In the genomic region with DNA sequence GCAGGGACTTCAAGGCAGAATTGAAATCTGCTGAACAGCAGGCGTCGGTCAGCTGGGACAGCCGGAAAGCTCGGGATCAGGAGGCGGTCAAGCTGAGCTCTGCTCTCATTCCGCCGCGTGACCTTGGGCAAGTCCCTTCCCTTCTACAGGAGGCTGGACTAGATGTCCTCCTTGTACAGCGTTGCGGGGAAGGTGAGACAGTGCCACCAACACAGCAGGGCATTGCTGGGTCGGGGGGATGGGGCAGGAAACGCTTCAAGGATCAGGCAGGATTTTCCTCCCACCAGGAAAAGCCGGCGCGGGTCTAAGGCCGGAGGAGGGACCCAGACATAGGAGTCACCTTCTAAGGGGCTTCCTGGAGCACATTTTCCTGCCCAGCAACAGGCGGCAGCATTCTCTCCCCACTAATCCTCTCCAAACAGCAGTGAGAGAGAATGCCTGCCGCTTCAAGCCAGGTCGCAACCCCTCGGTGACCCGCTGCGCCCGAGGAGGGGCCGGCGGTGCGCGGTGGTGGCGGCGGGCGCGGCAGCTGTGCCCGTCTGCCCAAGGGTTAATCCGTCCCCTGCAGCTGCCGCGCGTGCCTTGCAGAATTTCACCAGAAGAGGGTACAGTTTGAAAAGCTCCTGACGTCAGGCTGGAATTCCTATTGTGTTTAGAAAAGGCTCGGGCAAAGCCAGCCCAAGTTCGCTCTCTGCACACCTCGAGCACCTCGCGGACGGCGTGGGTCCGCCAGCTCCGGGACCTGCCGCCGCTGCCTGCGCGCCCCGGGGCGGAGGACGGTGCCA, we compare ENCODE assay signal across 8 cellular contexts. TPM values are rescaled to one million over a fixed set of nuclear protein-coding genes. Genes with fewer than 3 reads are reported as not detected.
DNase-seq lines count a peak whose midpoint lies in the region; ATAC-seq and TF ChIP-seq lines count a peak whose summit lies in the region.

KCNF1 (plus strand) TSS at position 644 of the 785 bp plus-strand sequence. CDS start 493 bp downstream, outside the sequence.

- no peak within 1 kb of the TSS for H2BK120ac ChIP-seq in neuronal stem cell (ENCODE audit: low read depth, low read length)

- H3K4me3 ChIP-seq in AG10803 (ENCODE audit: low read length) (peak within 1 kb of the TSS; percentile 24), SJSA1 (peak within 1 kb of the TSS; percentile 38), fibroblast of villous mesenchyme (ENCODE audit: low read depth, low read length) (peak within 1 kb of the TSS; percentile 18), neuronal stem cell (ENCODE audit: low read length in 2 of 2) (peak within 1 kb of the TSS; percentile 35 to 79)

- WGBS in neuronal stem cell (ENCODE audit: extremely low coverage in 2 of 2, insufficient read length in 2 of 2, insufficient replicate concordance in 1 of 2), 2 donors = no CpG with 5 or more reads among the region's 53 CpGs

- no peak within 1 kb of the TSS for H2AK5ac ChIP-seq in neuronal stem cell (ENCODE audit: low read depth, low read length)

- H3K14ac ChIP-seq in neuronal stem cell (ENCODE audit: low read length) = no peak within 1 kb of the TSS

- no peak within 1 kb of the TSS for H4K91ac ChIP-seq in neuronal stem cell (ENCODE audit: low read depth, low read length, poor library complexity)

- peak; percentile 43 for TF ChIP-seq RAD21 in Ishikawa (IDR thresholded peaks at IDR 0.05; ENCODE audit: low read depth)

- H4K8ac ChIP-seq in neuronal stem cell (ENCODE audit: low read depth, low read length) = no peak within 1 kb of the TSS

- peak within 1 kb of the TSS; percentile 20 for H2BK15ac ChIP-seq in neuronal stem cell (ENCODE audit: low read length)

- peaks cover 13% of the 10 kb centered on the region for H3K4me1 ChIP-seq in SJSA1 (replicated peaks)
- peaks cover 9 to 11% of the 10 kb centered on the region in 2 donors for H3K4me1 ChIP-seq in neuronal stem cell (ENCODE audit: control insufficient read depth in 2 of 2, insufficient read depth in 1 of 2, low read depth in 1 of 2, low read length in 2 of 2)

- H3K79me1 ChIP-seq in neuronal stem cell (ENCODE audit: low read depth, low read length) = no peaks in the 10 kb centered on the region

- peak within 1 kb of the TSS; percentile 57 for H2BK5ac ChIP-seq in neuronal stem cell (ENCODE audit: low read length)

- peak within 1 kb of the TSS; percentile 91 for H3K18ac ChIP-seq in neuronal stem cell (ENCODE audit: low read length)

- no peak for ATAC-seq in GM19023 (IDR thresholded peaks at IDR 0.05; ENCODE audit: unreplicated experiment)
- no peak for ATAC-seq in HG03520 (IDR thresholded peaks at IDR 0.05; ENCODE audit: unreplicated experiment)
- ATAC-seq in GM21786 (IDR thresholded peaks at IDR 0.05; ENCODE audit: unreplicated experiment) = no peak

- H3K23ac ChIP-seq in neuronal stem cell (ENCODE audit: low read depth, low read length, poor library complexity) = peak within 1 kb of the TSS; percentile 90

- H3K36me3 ChIP-seq in SJSA1 = no peaks in the 10 kb centered on the region
- no peaks in the 10 kb centered on the region for H3K36me3 ChIP-seq in neuronal stem cell (replicated peaks in 1 of 2; ENCODE audit: control insufficient read depth in 2 of 2, insufficient read depth in 2 of 2, low read length in 2 of 2)

- peak; percentile 42 for TF ChIP-seq CTCF in AG10803 (conservative IDR thresholded peaks at IDR 0.05; ENCODE audit: low read length)
- TF ChIP-seq CTCF in fibroblast of villous mesenchyme (IDR thresholded peaks at IDR 0.05; ENCODE audit: insufficient read depth, low read depth, low read length) = peak; percentile 29

- H3K27ac ChIP-seq in SJSA1 (no peak within 1 kb of the TSS), neuronal stem cell (replicated peaks; ENCODE audit: low read length) (no peak within 1 kb of the TSS)

- peak within 1 kb of the TSS; percentile 96 for H3K4me2 ChIP-seq in neuronal stem cell (ENCODE audit: insufficient read depth, low read length, poor library complexity, severe bottlenecking)

- peak within 1 kb of the TSS; percentile 82 for H2BK12ac ChIP-seq in neuronal stem cell (ENCODE audit: low read length)

- peak within 1 kb of the TSS; percentile 79 for H3K9ac ChIP-seq in neuronal stem cell (ENCODE audit: low read depth, low read length, poor library complexity)

- TF ChIP-seq EP300 in Ishikawa (IDR thresholded peaks at IDR 0.05; ENCODE audit: borderline replicate concordance) = 0 out of 2 replicates have a peak, but pooled peaks have one; percentile 21

- peak within 1 kb of the TSS; percentile 84 for H2AFZ ChIP-seq in neuronal stem cell (ENCODE audit: low read length)

- H3K27me3 ChIP-seq in SJSA1 (replicated peaks) (peaks cover 28% of the 10 kb centered on the region), neuronal stem cell (ENCODE audit: control insufficient read depth in 3 of 3, insufficient read depth in 3 of 3, low read depth in 1 of 3, low read length in 3 of 3) (peaks cover 6 to 35% (median 18%) of the 10 kb centered on the region in 3 experiments)

- H3K4ac ChIP-seq in neuronal stem cell (ENCODE audit: low read length) = peak within 1 kb of the TSS; percentile 25

- DNase-seq in AG10803 (ENCODE audit: low read depth) = peak; percentile 47
- peak; percentile 68 to 74 for DNase-seq in SJSA1 (ENCODE audit: low read depth in 1 of 2, low spot score in 2 of 2)
- peak; percentile 39 for DNase-seq in fibroblast of villous mesenchyme (ENCODE audit: low read depth)
- DNase-seq in neuronal stem cell (ENCODE audit: low spot score) = peak; percentile 89

- peaks cover 4% of the 10 kb centered on the region; the same call in 1 of the 2 replicates for H3K9me3 ChIP-seq in SJSA1 (replicated peaks)
- H3K9me3 ChIP-seq in neuronal stem cell (replicated peaks in 1 of 2; ENCODE audit: control insufficient read depth in 2 of 2, insufficient read depth in 1 of 2, low read depth in 1 of 2, low read length in 2 of 2) = peaks cover 7 to 12% of the 10 kb centered on the region in 2 donors

TF ChIP-seq in Ishikawa, 13 proteins besides CTCF, POLR2A, EP300 and RAD21:
- TF ChIP-seq REST (IDR thresholded peaks at IDR 0.05; ENCODE audit: low read depth) (no peak), CEBPB (IDR thresholded peaks at IDR 0.05) (no peak), NFIC (IDR thresholded peaks at IDR 0.05) (peak; percentile 30; the same call in 1 of the 2 replicates), CREB1 (IDR thresholded peaks at IDR 0.05; ENCODE audit: low read depth) (no peak), MAX (IDR thresholded peaks at IDR 0.05) (peak; percentile 64), TCF12 (IDR thresholded peaks at IDR 0.05; ENCODE audit: low read depth) (peak; percentile 55; the same call in 1 of the 2 replicates), TEAD4 (IDR thresholded peaks at IDR 0.05) (peak; percentile 74), EGR1 (IDR thresholded peaks at IDR 0.05) (no peak), USF1 (IDR thresholded peaks at IDR 0.05) (no peak), ZBTB7A (IDR thresholded peaks at IDR 0.05; ENCODE audit: low read depth) (peak; percentile 33; the same call in 1 of the 2 replicates), FOXM1 (IDR thresholded peaks at IDR 0.05; ENCODE audit: borderline replicate concordance, low read depth) (no peak), TAF1 (IDR thresholded peaks at IDR 0.05; ENCODE audit: low read depth) (no peak), YY1 (IDR thresholded peaks at IDR 0.05; ENCODE audit: low read depth) (no peak)
TF ChIP-seq in Ishikawa: peak in this region for 5.

RNA-seq across cellular contexts. Expression of gene KCNF1, which starts in this region (rescaled TPM):
- 0.24 TPM in 1 of 2 replicates, not detected in the other for total RNA-seq in SJSA1 (2014; rRNA removed; shearing (Covaris generic))
- not detected in 2 replicates for total RNA-seq in fibroblast of villous mesenchyme
- 0.14 TPM for polyA plus RNA-seq in neuronal stem cell (2013, experiment 1 of 2)
- polyA plus RNA-seq in neuronal stem cell (2013, experiment 2 of 2) = 0.08 TPM

Comparison
In these comparisons a context has a peak if more than half of its experiments do, and no peak if none do; other contexts are left out.
1. Peak in DNase-seq and H3K4me3 ChIP-seq in SJSA1; RNA of the gene not detected or under 1 TPM.
2. Peak in DNase-seq and H3K4me3 ChIP-seq in fibroblast of villous mesenchyme; RNA of the gene not detected or under 1 TPM.
3. DNase-seq: peak in every context shown above with its lines; median percentile 89 in neuronal stem cell; 71 in SJSA1; 47 in AG10803; 39 in fibroblast of villous mesenchyme.